In the genomic region with DNA sequence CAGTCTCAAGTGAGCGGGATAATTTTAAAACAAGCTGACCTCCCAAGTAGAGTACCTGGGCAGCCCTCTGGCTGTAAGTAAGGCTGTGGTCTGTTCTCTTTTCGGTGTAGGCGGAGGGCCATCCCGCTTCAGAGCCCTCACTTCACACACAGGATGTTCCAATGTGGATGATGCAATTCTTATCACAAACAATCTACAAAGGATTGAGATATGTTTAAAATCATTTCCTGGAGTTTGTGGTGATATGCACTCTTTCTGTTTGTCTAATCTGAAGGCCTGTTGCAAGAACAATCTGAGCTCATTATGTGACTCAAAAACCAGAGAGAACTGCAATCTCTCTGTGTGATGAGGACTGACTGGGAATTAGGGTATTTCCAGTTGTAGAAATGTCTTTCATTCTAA, we compare ENCODE assay signal across 8 cellular contexts. TPM values are rescaled to one million over a fixed set of nuclear protein-coding genes. Genes with fewer than 3 reads are reported as not detected.
DNase-seq lines count a peak whose midpoint lies in the region; ATAC-seq, FAIRE-seq and TF ChIP-seq lines count a peak whose summit lies in the region.

No MANE protein-coding gene starts in this region.

- no peak overlapping the region for H3K4me3 ChIP-seq in A549
- no peak overlapping the region for H3K4me3 ChIP-seq in adipocyte (ENCODE audit: low read length)
- no peak overlapping the region for H3K4me3 ChIP-seq in left lung

- H3K36me3 ChIP-seq in adipocyte (ENCODE audit: control insufficient read depth, insufficient read depth, low read length, severe bottlenecking): no peaks in the 10 kb centered on the region
- H3K36me3 ChIP-seq in left lung: no peaks in the 10 kb centered on the region

- intact Hi-C loops in left lung (cut with DNase I): no loop called here

- TF ChIP-seq CTCF in A549 (IDR thresholded peaks at IDR 0.05) (no peak), left lung (IDR thresholded peaks at IDR 0.05) (no peak)

- H3K27ac ChIP-seq in A549 (peak overlapping the region; percentile 83), left lung (peak overlapping the region; percentile 59 to 69)

- CTCF ChIA-PET in A549 (lab: Yijun Ruan, JAX): interaction anchor here (1.1 to 7.3 kb wide), 5 partner anchors 17 to 83 kb away, joined by 3 to 43 read pairs (median 4); partner anchors contain the start of gene ITGA2

- no peak; a peak in 1 of 5 replicates for TF ChIP-seq RAD21 in A549 (conservative IDR thresholded peaks at IDR 0.05 in 1 of 2, IDR thresholded peaks at IDR 0.05 in 1 of 2)

- TF ChIP-seq EP300 in A549 (IDR thresholded peaks at IDR 0.05): peak; percentile 77 to 89; a peak in 3 of 5 replicates

- no peaks in the 10 kb centered on the region for H3K9me3 ChIP-seq in A549
- H3K9me3 ChIP-seq in adipocyte (ENCODE audit: control insufficient read depth, low read length): no peaks in the 10 kb centered on the region
- H3K9me3 ChIP-seq in left lung: no peaks in the 10 kb centered on the region

- POLR2A ChIA-PET in A549 (lab: Yijun Ruan, JAX): interaction anchor here (0.6 to 2.6 kb wide), 5 partner anchors 10 to 83 kb away, joined by 3 to 25 read pairs (median 3); partner anchors contain the start of gene ITGA2

- no peaks in the 10 kb centered on the region for H3K27me3 ChIP-seq in adipocyte (replicated peaks; ENCODE audit: control insufficient read depth, insufficient read depth, low read length)
- H3K27me3 ChIP-seq in left lung: no peaks in the 10 kb centered on the region

- ATAC-seq in A549 (peak; percentile 78 to 81), left lung (peak; percentile 76), GM18511 (IDR thresholded peaks at IDR 0.05; ENCODE audit: unreplicated experiment) (no peak), GM21619 (IDR thresholded peaks at IDR 0.05; ENCODE audit: unreplicated experiment) (no peak)

- H3K4me2 ChIP-seq in A549: peak overlapping the region; percentile 64

- WGBS in A549 (ENCODE audit: missing lambda C conversion rate): 13% methylated on average over 4 of the region's 4 CpGs

- FAIRE-seq in A549 (lab: Jason Lieb, UNC): peak; percentile 92

- H3K9ac ChIP-seq in adipocyte (ENCODE audit: low read length): peak overlapping the region; percentile 50

- H3K4me1 ChIP-seq in A549: peaks cover 93% of the 10 kb centered on the region
- H3K4me1 ChIP-seq in adipocyte (ENCODE audit: control insufficient read depth, insufficient read depth, low read length): peaks cover 31% of the 10 kb centered on the region
- peaks cover 9 to 42% of the 10 kb centered on the region in 2 donors for H3K4me1 ChIP-seq in left lung

- DNase-seq in A549 (ENCODE audit: low read depth in 1 of 2, low spot score in 1 of 2): peak; percentile 49 to 82
- DNase-seq in HT1080 (ENCODE audit: low read depth): peak; percentile 93
- DNase-seq in adipocyte (ENCODE audit: low read depth): peak; percentile 86
- DNase-seq in left lung: no peak
- no peak for DNase-seq in anterior cingulate cortex (lab: John Stamatoyannopoulos, UW)
- DNase-seq in CD1c-positive myeloid dendritic cell (ENCODE audit: extremely low spot score): no peak

- no peak for TF ChIP-seq POLR2A in A549 (IDR thresholded peaks at IDR 0.05; ENCODE audit: low read length)

TF ChIP-seq in A549, 52 proteins besides CTCF, POLR2A, EP300 and RAD21:
- TF ChIP-seq GATA3 (IDR thresholded peaks at IDR 0.05; ENCODE audit: borderline replicate concordance): peak; percentile 95
- peak; percentile 85 to 96 for TF ChIP-seq CEBPB (IDR thresholded peaks at IDR 0.05)
- no peak for TF ChIP-seq CBX2 (IDR thresholded peaks at IDR 0.05; ENCODE audit: borderline replicate concordance, low read depth)
- TF ChIP-seq JUN (IDR thresholded peaks at IDR 0.05): peak; percentile 69 to 74; a peak in 4 of 5 replicates
- TF ChIP-seq MYC (IDR thresholded peaks at IDR 0.05; ENCODE audit: borderline replicate concordance, low read length): no peak
- TF ChIP-seq, protein P1, sequence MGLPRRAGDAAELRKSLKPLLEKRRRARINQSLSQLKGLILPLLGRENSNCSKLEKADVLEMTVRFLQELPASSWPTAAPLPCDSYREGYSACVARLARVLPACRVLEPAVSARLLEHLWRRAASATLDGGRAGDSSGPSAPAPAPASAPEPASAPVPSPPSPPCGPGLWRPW (IDR thresholded peaks at IDR 0.05): 0 out of 2 replicates have a peak, but pooled peaks have one; percentile 48
- TF ChIP-seq SMC3 (IDR thresholded peaks at IDR 0.05): peak; percentile 34; the same call in 1 of the 3 replicates
- no peak for TF ChIP-seq ZNF302 (CRISPR knock-in tag; IDR thresholded peaks at IDR 0.05)
- TF ChIP-seq FOSL2 (IDR thresholded peaks at IDR 0.05): no peak
- peak; percentile 71 for TF ChIP-seq FOSL2 (CRISPR knock-in tag; IDR thresholded peaks at IDR 0.05)
- TF ChIP-seq ZFP36 (IDR thresholded peaks at IDR 0.05; ENCODE audit: borderline replicate concordance, partially characterized antibody): no peak
- TF ChIP-seq ELK1 (IDR thresholded peaks at IDR 0.05; ENCODE audit: low read depth, low read length): no peak
- TF ChIP-seq MAX (IDR thresholded peaks at IDR 0.05): peak; percentile 63; the same call in 1 of the 2 replicates
- TF ChIP-seq HMGXB4 (CRISPR knock-in tag; IDR thresholded peaks at IDR 0.05; ENCODE audit: borderline replicate concordance): no peak

RNA-seq across cellular contexts. Expression of gene ITGA2, which starts 42.5 kb away (rescaled TPM):
- polyA plus RNA-seq in A549 (2011; rRNA removed): 28.0 and 29.7 TPM in 2 replicates
- polyA plus RNA-seq in A549 (2012; cell fraction: cytosol; rRNA removed): 1.7 and 2.2 TPM in 2 replicates
- 2.7 and 3.4 TPM in 2 replicates for polyA plus RNA-seq in A549 (2012; cell fraction: nucleus; rRNA removed)
- 8.5 to 9.7 TPM (median 9.3 TPM) in 3 replicates for polyA plus RNA-seq in A549 (2017; fragmentation: RNase III; extraction: RNeasy Plus Mini Kit Qiagen cat#74134 plus additional on column Dnase treatment)
- polyA minus RNA-seq in A549 (2011; rRNA and poly(A)+ RNA removed): 32.7 and 33.9 TPM in 2 replicates
- 60.9 and 76.0 TPM in 2 replicates for total RNA-seq in HT1080 (2014; rRNA removed; shearing (Covaris generic))
- 49.5 and 73.9 TPM in 2 replicates for polyA plus RNA-seq in HT1080 (2015; cell fraction: cytosol; rRNA removed)
- 472 and 506 TPM in 2 replicates for polyA plus RNA-seq in HT1080 (2015; cell fraction: nucleus; rRNA removed)
- total RNA-seq in left lung: 10 to 100 TPM; 32.4 to 44.4 TPM

Comparison
In these comparisons a context has a peak if more than half of its experiments do, and no peak if none do; other contexts are left out.
1. ATAC-seq: peak in A549 (2 of 2) and left lung (single experiment); none in GM18511 (single experiment) and GM21619 (single experiment).
2. DNase-seq: peak in A549 (2 of 2), HT1080 (single experiment) and adipocyte (single experiment); none in left lung (0 of 2), anterior cingulate cortex (0 of 58) and CD1c-positive myeloid dendritic cell (single experiment).